In genomic region chr15:31489281-31489680, GRCh38 we compare ENCODE assay signal across 12 cellular contexts.
DNase-seq lines count a peak whose midpoint lies in the region; ATAC-seq, FAIRE-seq and TF ChIP-seq lines count a peak whose summit lies in the region.
"Had no signal": no experiment of that assay in that cellular context is flagged by ENCODE, and none has a peak within 500 bp of the region (broad histone marks: within the 10 kb centered on the region; RNA-seq: fewer than 3 reads in every experiment).

No MANE protein-coding gene starts in this region.

- H3K27me3 ChIP-seq in liver (ENCODE audit: control insufficient read depth in 4 of 4, insufficient read depth in 4 of 4, low read length in 3 of 4) (no peaks in the 10 kb centered on the region), HepG2 (ENCODE audit: control insufficient read depth in 1 of 2, insufficient read depth in 2 of 2, low read length in 2 of 2) (no peaks in the 10 kb centered on the region; a peak in 2 of 5 replicates), neuronal stem cell (ENCODE audit: control insufficient read depth in 3 of 3, insufficient read depth in 3 of 3, low read depth in 1 of 3, low read length in 3 of 3) (peaks cover 0 to 11% (median 4%) of the 10 kb centered on the region in 3 experiments), trophoblast cell (ENCODE audit: insufficient read depth, low read length) (peaks cover 7% of the 10 kb centered on the region)
- no peaks in the 10 kb centered on the region for H3K27me3 ChIP-seq in naive thymus-derived CD4-positive, alpha-beta T cell (ENCODE audit: control insufficient read depth in 2 of 2, insufficient read depth in 2 of 2, low read length in 2 of 2)
- H3K27me3 ChIP-seq: thyroid gland had no signal

- H3K9ac ChIP-seq in liver (ENCODE audit: low read depth in 1 of 2, low read length in 2 of 2) (no peak overlapping the region), HepG2 (ENCODE audit: insufficient read depth, low read depth, low read length) (no peak overlapping the region), neuronal stem cell (ENCODE audit: low read depth, low read length, poor library complexity) (peak overlapping the region; percentile 12), trophoblast cell (ENCODE audit: low read length) (no peak overlapping the region)

- H3K4me3 Mint-ChIP-seq in naive thymus-derived CD4-positive, alpha-beta T cell = no peak overlapping the region

- H4K8ac ChIP-seq in neuronal stem cell (ENCODE audit: low read depth, low read length) (peak overlapping the region; percentile 72), trophoblast cell (ENCODE audit: low read depth, low read length) (no peak overlapping the region)

- H3K79me2 ChIP-seq in HepG2 (ENCODE audit: insufficient read depth, low read length) = no peaks in the 10 kb centered on the region
- no peaks in the 10 kb centered on the region for H3K79me2 ChIP-seq in trophoblast cell (ENCODE audit: control insufficient read depth, insufficient read depth, low read length, poor library complexity)

- H3K36me3 ChIP-seq in liver (ENCODE audit: control insufficient read depth in 4 of 4, insufficient read depth in 3 of 4, low read depth in 1 of 4, low read length in 3 of 4) (no peaks in the 10 kb centered on the region), HepG2 (replicated peaks in 1 of 2; ENCODE audit: control insufficient read depth in 1 of 2, insufficient read depth in 2 of 2, low read length in 2 of 2) (no peaks in the 10 kb centered on the region), neuronal stem cell (replicated peaks in 1 of 2; ENCODE audit: control insufficient read depth in 2 of 2, insufficient read depth in 2 of 2, low read length in 2 of 2) (no peaks in the 10 kb centered on the region), trophoblast cell (ENCODE audit: control insufficient read depth in 1 of 2, insufficient read depth in 2 of 2, low read length in 2 of 2) (no peaks in the 10 kb centered on the region)
- H3K36me3 ChIP-seq in naive thymus-derived CD4-positive, alpha-beta T cell (ENCODE audit: control insufficient read depth in 2 of 3, insufficient read depth in 3 of 3, low read length in 3 of 3) = no peaks in the 10 kb centered on the region
- H3K36me3 ChIP-seq: gastrocnemius medialis, spleen, thyroid gland had no signal

- TF ChIP-seq EP300 in HepG2 (IDR thresholded peaks at IDR 0.05; ENCODE audit: low read depth in 2 of 2, low read length in 2 of 2) = no peak
- TF ChIP-seq EP300 in HepG2 (CRISPR knock-in tag; IDR thresholded peaks at IDR 0.05; ENCODE audit: borderline replicate concordance) = no peak

- H2BK5ac ChIP-seq in neuronal stem cell (ENCODE audit: low read length) (no peak overlapping the region), trophoblast cell (ENCODE audit: low read depth, low read length, poor library complexity) (no peak overlapping the region)

- WGBS in liver = 72% methylated on average over 2 of the region's 2 CpGs
- WGBS in HepG2 (ENCODE audit: low lambda C conversion rate) = 44% methylated on average over 2 of the region's 2 CpGs
- WGBS in neuronal stem cell (ENCODE audit: extremely low coverage in 2 of 2, insufficient read length in 2 of 2, insufficient replicate concordance in 1 of 2), 2 donors = no CpG with 5 or more reads among the region's 2 CpGs
- no CpG with 5 or more reads among the region's 2 CpGs for WGBS in trophoblast cell (ENCODE audit: extremely low coverage, insufficient coverage, insufficient read length)

- TF ChIP-seq POLR2A in HepG2 (IDR thresholded peaks at IDR 0.05; ENCODE audit: insufficient read depth in 1 of 2, low read depth in 2 of 2, low read length in 2 of 2) = no peak

- no peaks in the 10 kb centered on the region for H4K20me1 ChIP-seq in HepG2 (ENCODE audit: insufficient read depth, low read length)

- peak overlapping the region; percentile 55 for H2BK15ac ChIP-seq in neuronal stem cell (ENCODE audit: low read length)

- FAIRE-seq in HepG2 (lab: Jason Lieb, UNC) = no peak

- H3K4me2 ChIP-seq in HepG2 (ENCODE audit: low read depth, low read length) = no peak overlapping the region
- H3K4me2 ChIP-seq in neuronal stem cell (ENCODE audit: insufficient read depth, low read length, poor library complexity, severe bottlenecking) = no peak overlapping the region
- no peak overlapping the region for H3K4me2 ChIP-seq in trophoblast cell (ENCODE audit: low read length)

- DNase-seq in HepG2 (ENCODE audit: low spot score) = no peak
- DNase-seq in coronary artery (ENCODE audit: low spot score) = peak; percentile 73
- DNase-seq in neuronal stem cell (ENCODE audit: low spot score) = no peak
- DNase-seq in ecto neural progenitor cell (ENCODE audit: low spot score) = no peak
- no peak for DNase-seq in trophoblast cell
- no peak for DNase-seq in naive thymus-derived CD4-positive, alpha-beta T cell
- DNase-seq in stimulated activated CD4-positive, alpha-beta T cell treated with anti-CD3 and anti-CD28 coated beads, Interleukin-4, amount 100 ng/mL, for 1 hour = no peak
- DNase-seq: activated CD4-positive, alpha-beta T cell treated with anti-CD3 and anti-CD28 coated beads for 1 hour had no signal

- H3K4ac ChIP-seq in neuronal stem cell (ENCODE audit: low read length) (no peak overlapping the region), trophoblast cell (ENCODE audit: low read depth, low read length) (no peak overlapping the region)

- no peak overlapping the region for H3K23ac ChIP-seq in neuronal stem cell (ENCODE audit: low read depth, low read length, poor library complexity)
- H3K23ac ChIP-seq in trophoblast cell (ENCODE audit: low read length) = no peak overlapping the region

- intact Hi-C loops in HepG2 (cut with micrococcal nuclease; ENCODE audit: unreplicated experiment) = loop anchor here (5.0 kb wide), 1 partner anchor 272 kb away; no protein-coding TSS in a partner anchor
- intact Hi-C loops in naive thymus-derived CD4-positive, alpha-beta T cell (cut with micrococcal nuclease) = loop anchor here (2.0 to 5.0 kb wide), 7 partner anchors 16 to 687 kb away; partner anchors contain the start of gene MTMR10 (in 1 of the 2)

- POLR2A ChIA-PET in HepG2 (lab: Yijun Ruan, JAX) = interaction anchor here (0.9 kb wide), 1 partner anchor 289 kb away, joined by 3 read pairs; no protein-coding TSS in a partner anchor
- POLR2A ChIA-PET in naive thymus-derived CD4-positive, alpha-beta T cell (lab: Charles Lee) = interaction anchor here (0.6 to 2.9 kb wide), 14 partner anchors 30 to 289 kb away, joined by 3 to 30 read pairs (median 6); partner anchors contain the start of gene KLF13

- H3K9me3 Mint-ChIP-seq in naive thymus-derived CD4-positive, alpha-beta T cell = peaks cover 0 to 24% (median 6%) of the 10 kb centered on the region in 11 donors

- peaks cover 11 to 68% (median 24%) of the 10 kb centered on the region in 7 donors for H3K4me1 Mint-ChIP-seq in naive thymus-derived CD4-positive, alpha-beta T cell

- no peak overlapping the region for H3K18ac ChIP-seq in neuronal stem cell (ENCODE audit: low read length)
- H3K18ac ChIP-seq in trophoblast cell (ENCODE audit: low read length) = no peak overlapping the region

- no peak overlapping the region for H2BK120ac ChIP-seq in neuronal stem cell (ENCODE audit: low read depth, low read length)
- no peak overlapping the region for H2BK120ac ChIP-seq in trophoblast cell (ENCODE audit: insufficient read depth, low read length, poor library complexity)

- CTCF ChIA-PET in HepG2 (lab: Yijun Ruan, JAX; ENCODE audit: low intra/inter-chr PET ratio, low total read pairs) = interaction anchor here (1.2 to 4.1 kb wide), 6 partner anchors 49 to 292 kb away, joined by 4 to 34 read pairs (median 10); no protein-coding TSS in a partner anchor
- CTCF ChIA-PET in naive thymus-derived CD4-positive, alpha-beta T cell (lab: Charles Lee) = interaction anchor here (0.6 to 5.2 kb wide), 32 partner anchors 9 to 832 kb away, joined by 3 to 117 read pairs (median 5); partner anchors contain the start of gene FAN1

- H4K12ac ChIP-seq in trophoblast cell (ENCODE audit: low read depth, low read length) = no peak overlapping the region

- no TSS peak for BruUV-seq in HepG2 (replicated peaks; lab: Mats Ljungman, UMichigan)

- H3K27ac Mint-ChIP-seq in naive thymus-derived CD4-positive, alpha-beta T cell = no peak overlapping the region

- H2AFZ ChIP-seq in HepG2 (ENCODE audit: low read length) (no peak overlapping the region), neuronal stem cell (ENCODE audit: low read length) (no peak overlapping the region), trophoblast cell (ENCODE audit: insufficient read depth, low read length, poor library complexity) (no peak overlapping the region)

- H3K79me1 ChIP-seq in neuronal stem cell (ENCODE audit: low read depth, low read length) (peaks cover 3% of the 10 kb centered on the region), trophoblast cell (ENCODE audit: low read length) (no peaks in the 10 kb centered on the region)

- H4K91ac ChIP-seq in neuronal stem cell (ENCODE audit: low read depth, low read length, poor library complexity) = no peak overlapping the region
- no peak overlapping the region for H4K91ac ChIP-seq in trophoblast cell (ENCODE audit: low read depth, low read length)

- no peak overlapping the region for H2BK12ac ChIP-seq in neuronal stem cell (ENCODE audit: low read length)
- no peak overlapping the region for H2BK12ac ChIP-seq in trophoblast cell (ENCODE audit: low read length)

- no peak for ATAC-seq in HepG2
- ATAC-seq in naive thymus-derived CD4-positive, alpha-beta T cell = no peak

- TF ChIP-seq RAD21 in liver (IDR thresholded peaks at IDR 0.05) = no peak
- no peak for TF ChIP-seq RAD21 in HepG2 (CRISPR knock-in tag; IDR thresholded peaks at IDR 0.05)

- H3K4me1 ChIP-seq in liver (ENCODE audit: control insufficient read depth in 4 of 4, insufficient read depth in 4 of 4, low read length in 3 of 4) = peaks cover 6 to 20% (median 15%) of the 10 kb centered on the region in 4 donors
- H3K4me1 ChIP-seq in HepG2 (ENCODE audit: insufficient read depth, low read length) = no peaks in the 10 kb centered on the region
- H3K4me1 ChIP-seq in neuronal stem cell (ENCODE audit: control insufficient read depth in 2 of 2, insufficient read depth in 1 of 2, low read depth in 1 of 2, low read length in 2 of 2) = peaks cover 0 to 5% of the 10 kb centered on the region in 2 donors
- H3K4me1 ChIP-seq in trophoblast cell (ENCODE audit: control insufficient read depth in 1 of 2, insufficient read depth in 2 of 2, low read length in 2 of 2) = peaks cover 2% of the 10 kb centered on the region in 2 experiments
- H3K4me1 ChIP-seq in naive thymus-derived CD4-positive, alpha-beta T cell (ENCODE audit: control insufficient read depth in 2 of 2, insufficient read depth in 2 of 2, low read length in 2 of 2) = peaks cover 22 to 24% of the 10 kb centered on the region in 2 donors

- no peak overlapping the region for H3K4me3 ChIP-seq in liver (ENCODE audit: low read depth in 1 of 3, low read length in 3 of 3)
- H3K4me3 ChIP-seq in HepG2 (replicated peaks in 1 of 3; ENCODE audit: insufficient read depth in 1 of 3, low read depth in 2 of 3, low read length in 3 of 3) = no peak overlapping the region
- no peak overlapping the region for H3K4me3 ChIP-seq in coronary artery
- H3K4me3 ChIP-seq in neuronal stem cell (ENCODE audit: low read length in 2 of 2) = no peak overlapping the region
- H3K4me3 ChIP-seq in trophoblast cell (ENCODE audit: low read depth, low read length) = no peak overlapping the region
- no peak overlapping the region for H3K4me3 ChIP-seq in naive thymus-derived CD4-positive, alpha-beta T cell (ENCODE audit: low read length)
- H3K4me3 ChIP-seq: gastrocnemius medialis, spleen, thyroid gland had no signal

- H3K36me3 Mint-ChIP-seq in naive thymus-derived CD4-positive, alpha-beta T cell = peaks cover 2 to 31% (median 8%) of the 10 kb centered on the region in 5 donors

- H3K9me3 ChIP-seq in liver (ENCODE audit: control insufficient read depth in 4 of 4, low read length in 3 of 4) (no peaks in the 10 kb centered on the region), HepG2 (ENCODE audit: low read length) (peaks cover 13% of the 10 kb centered on the region), neuronal stem cell (replicated peaks in 1 of 2; ENCODE audit: control insufficient read depth in 2 of 2, insufficient read depth in 1 of 2, low read depth in 1 of 2, low read length in 2 of 2) (peaks cover 0 to 5% of the 10 kb centered on the region in 2 donors), trophoblast cell (ENCODE audit: insufficient read depth, low read depth, low read length) (peaks cover 6% of the 10 kb centered on the region)
- no peaks in the 10 kb centered on the region for H3K9me3 ChIP-seq in naive thymus-derived CD4-positive, alpha-beta T cell (ENCODE audit: control insufficient read depth in 2 of 3, low read length in 3 of 3)
- H3K9me3 ChIP-seq: gastrocnemius medialis, thyroid gland had no signal

- no peak for TF ChIP-seq CTCF in liver (IDR thresholded peaks at IDR 0.05; ENCODE audit: low read depth, low read length, missing input control)
- no peak for TF ChIP-seq CTCF in HepG2 (CRISPR knock-in tag; IDR thresholded peaks at IDR 0.05)
- TF ChIP-seq CTCF in coronary artery (IDR thresholded peaks at IDR 0.05) = no peak

- H2AK5ac ChIP-seq in neuronal stem cell (ENCODE audit: low read depth, low read length) (no peak overlapping the region), trophoblast cell (ENCODE audit: low read length) (no peak overlapping the region)

- no peaks in the 10 kb centered on the region for H3K27me3 Mint-ChIP-seq in naive thymus-derived CD4-positive, alpha-beta T cell

- peak overlapping the region; percentile 42 to 66 for H3K27ac ChIP-seq in liver (ENCODE audit: low read depth in 1 of 2, low read length in 2 of 2)
- H3K27ac ChIP-seq in HepG2 (ENCODE audit: extremely low read length, insufficient read depth, low read length) = no peak overlapping the region
- H3K27ac ChIP-seq in coronary artery = peak overlapping the region; percentile 77 to 88
- no peak overlapping the region for H3K27ac ChIP-seq in neuronal stem cell (replicated peaks; ENCODE audit: low read length)
- no peak overlapping the region for H3K27ac ChIP-seq in trophoblast cell (ENCODE audit: low read depth, low read length)
- H3K27ac ChIP-seq in naive thymus-derived CD4-positive, alpha-beta T cell (ENCODE audit: low read depth, low read length) = no peak overlapping the region
- H3K27ac ChIP-seq: gastrocnemius medialis had no signal

- H3K14ac ChIP-seq in neuronal stem cell (ENCODE audit: low read length) (no peak overlapping the region), trophoblast cell (ENCODE audit: low read length) (no peak overlapping the region)

- in situ Hi-C loops in HepG2 (cut with HindIII; ENCODE audit: extremely low pct_ligation_motif_present, low pct_unique_long_range_greater_than_20kb) = loop anchor here (5.0 kb wide), 1 partner anchor 52 kb away; no protein-coding TSS in a partner anchor

Comparison
In these comparisons a context has a peak if more than half of its experiments do, and no peak if none do; other contexts are left out.
1. H3K27ac ChIP-seq: peak in liver (2 of 2) and coronary artery (2 of 2); none in HepG2 (single experiment), neuronal stem cell (single experiment), trophoblast cell (single experiment) and naive thymus-derived CD4-positive, alpha-beta T cell (single experiment).